ENCODE assay signal across 1 cellular context in the genomic region with DNA sequence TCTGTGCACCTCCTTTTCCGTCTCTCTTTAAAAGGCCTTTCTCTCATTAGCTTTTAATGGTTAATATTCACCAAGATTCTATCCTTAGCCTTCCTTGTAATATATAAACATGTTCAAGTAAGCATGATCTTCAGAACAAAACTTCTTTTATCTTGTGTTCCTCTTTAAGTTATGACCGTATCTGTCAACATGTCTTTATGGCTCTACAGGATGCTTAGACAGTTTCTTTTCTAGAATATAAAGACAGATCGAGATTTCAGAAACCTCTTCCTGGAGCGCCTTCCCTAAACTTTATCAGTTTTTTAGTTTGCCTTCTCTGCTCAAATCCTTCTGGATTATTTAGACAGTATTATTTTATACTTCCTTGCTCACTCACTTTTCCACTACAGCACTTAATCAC.
TF ChIP-seq lines count a peak whose summit lies in the region.

No MANE protein-coding gene starts in this region.

TF ChIP-seq in endothelial cell of umbilical vein, 7 proteins besides CTCF, POLR2A, EP300 and RAD21:
- TF ChIP-seq FOS (IDR thresholded peaks at IDR 0.05; ENCODE audit: borderline replicate concordance, insufficient read depth, low read length) (no peak), MYC (IDR thresholded peaks at IDR 0.05; ENCODE audit: low read depth, low read length) (no peak), EZH2 (IDR thresholded peaks at IDR 0.05; ENCODE audit: borderline replicate concordance, low read depth, low read length, severe bottlenecking) (no peak), MAX (IDR thresholded peaks at IDR 0.05; ENCODE audit: insufficient read depth, insufficient read length) (no peak), GATA2 (IDR thresholded peaks at IDR 0.05; ENCODE audit: insufficient read depth, insufficient read length, low read depth, low read length) (no peak), POLR2AphosphoS5 (IDR thresholded peaks at IDR 0.05; ENCODE audit: insufficient read depth, low read depth, low read length) (no peak), JUN (IDR thresholded peaks at IDR 0.05; ENCODE audit: borderline replicate concordance, insufficient read depth, insufficient read length, low read depth) (no peak)
